In genomic region chr21:31201548-31201947, GRCh38 we compare ENCODE assay signal across 1 cellular context.
TF ChIP-seq lines count a peak whose summit lies in the region.

No MANE protein-coding gene starts in this region.

TF ChIP-seq in HepG2, 621 proteins besides CTCF, POLR2A, EP300 and RAD21 (continued from another document):
- TF ChIP-seq ZFP91 (CRISPR knock-in tag; IDR thresholded peaks at IDR 0.05; ENCODE audit: borderline replicate concordance), result no peak
- no peak for TF ChIP-seq ZXDC (CRISPR knock-in tag; IDR thresholded peaks at IDR 0.05)
